5 cellular contexts compared by ENCODE assay signal in the genomic region with DNA sequence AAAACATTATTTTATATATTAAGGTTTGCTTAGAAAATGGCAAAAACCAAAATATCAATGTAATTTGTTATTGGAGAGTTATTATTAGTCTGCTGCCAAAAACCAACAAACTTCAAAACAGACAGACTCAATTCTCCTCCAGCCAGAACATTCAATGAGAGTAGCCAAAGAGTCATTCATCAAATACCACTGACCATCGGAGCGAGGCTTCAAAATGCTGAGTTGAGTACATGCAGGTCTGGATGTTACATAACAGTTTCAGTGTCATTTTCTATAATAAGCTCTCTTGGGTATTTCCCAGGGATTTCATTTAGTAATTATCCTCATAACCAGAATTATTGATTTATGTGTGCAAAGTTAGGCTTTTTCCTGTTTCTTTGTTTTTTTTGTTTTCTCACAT. TPM values are rescaled to one million over a fixed set of nuclear protein-coding genes. Genes with fewer than 3 reads are reported as not detected.
"Had no signal": no experiment of that assay in that cellular context is flagged by ENCODE, and none has a peak within 500 bp of the region (broad histone marks: within the 10 kb centered on the region; RNA-seq: fewer than 3 reads in every experiment).

No MANE protein-coding gene starts in this region.

- ATAC-seq: GM23338, HepG2 had no signal

- H3K4me1 Mint-ChIP-seq: IgD-negative memory B cell had no signal

- DNase-seq: H9, HCEC 1CT had no signal

- H3K27ac Mint-ChIP-seq: GM23338, H9, IgD-negative memory B cell had no signal

- H3K36me3 Mint-ChIP-seq: IgD-negative memory B cell had no signal

- H3K4me3 Mint-ChIP-seq: GM23338, H9, IgD-negative memory B cell had no signal

RNA-seq across cellular contexts. Expression of gene CHST1, which starts 42.6 kb away (rescaled TPM):
- total RNA-seq: HepG2 had no signal
